In genomic region chr20:31704225-31705119, GRCh38 we compare ENCODE assay signal across 8 cellular contexts. TPM values are rescaled to one million over a fixed set of nuclear protein-coding genes. Genes with fewer than 3 reads are reported as not detected.
A peak's percentile ranks its signal among the peaks of the same experiment; 100 is the strongest.
DNase-seq lines count a peak whose midpoint lies in the region; ATAC-seq and TF ChIP-seq lines count a peak whose summit lies in the region.

No MANE protein-coding gene starts in this region.

- TF ChIP-seq CTCF in dorsolateral prefrontal cortex (IDR thresholded peaks at IDR 0.05 in 54 of 56, conservative IDR thresholded peaks at IDR 0.05 in 2 of 56; ENCODE audit: low read depth in 1 of 56, partially characterized antibody in 56 of 56): no peak
- no peak for TF ChIP-seq CTCF in mesothelial cell of epicardium (IDR thresholded peaks at IDR 0.05; ENCODE audit: unreplicated experiment)

- H3K9me3 Mint-ChIP-seq in mesothelial cell of epicardium: peaks cover 4% of the 10 kb centered on the region

- peak; percentile 75 for DNase-seq in ACHN
- peak; percentile 96 for DNase-seq in LoVo (ENCODE audit: low spot score)
- DNase-seq in dorsolateral prefrontal cortex: no peak
- DNase-seq in mesothelial cell of epicardium (ENCODE audit: low spot score in 2 of 2, unreplicated experiment in 2 of 2): peak in 1 of 2 experiments; percentile 54
- no peak for DNase-seq in NCI-H2107 treated with DMSO at 0.1 percent for 48 hours (lab: John Stamatoyannopoulos, UW; ENCODE audit: unreplicated experiment)
- DNase-seq in NCI-H446 (lab: John Stamatoyannopoulos, UW): no peak

- ATAC-seq in HG03439 (IDR thresholded peaks at IDR 0.05; ENCODE audit: unreplicated experiment) (no peak), HG03095 (IDR thresholded peaks at IDR 0.05; ENCODE audit: unreplicated experiment) (no peak)

- H3K36me3 Mint-ChIP-seq in mesothelial cell of epicardium: peaks cover 29% of the 10 kb centered on the region

- no peak overlapping the region for H3K4me3 Mint-ChIP-seq in mesothelial cell of epicardium

- intact Hi-C loops in dorsolateral prefrontal cortex (cut with DNase I): no loop called here

- H3K27ac ChIP-seq in dorsolateral prefrontal cortex: peak overlapping the region in 55 of 59 donors; percentile 0 to 100 (median 96)

- H3K27ac Mint-ChIP-seq in mesothelial cell of epicardium: peak overlapping the region; percentile 96

- peaks cover 14% of the 10 kb centered on the region for H3K4me1 Mint-ChIP-seq in mesothelial cell of epicardium

- H3K4me3 ChIP-seq in dorsolateral prefrontal cortex: no peak overlapping the region

- no peaks in the 10 kb centered on the region for H3K27me3 Mint-ChIP-seq in mesothelial cell of epicardium (ENCODE audit: low read depth)

- in situ Hi-C loops in ACHN (cut with HindIII; ENCODE audit: low pct_ligation_motif_present, low pct_unique_long_range_greater_than_20kb, low sequenced_read_pairs): no loop called here

- H3K27me3 ChIP-seq in dorsolateral prefrontal cortex: no peaks in the 10 kb centered on the region

RNA-seq across cellular contexts. Expression of gene BCL2L1, which starts 18.2 kb away (rescaled TPM):
- total RNA-seq in dorsolateral prefrontal cortex: 100 to 1,000 TPM in 77 of 120 experiments, 10 to 100 TPM in 43; 79.5 to 144 (median 103) TPM
- total RNA-seq in mesothelial cell of epicardium: 63.2 to 66.6 TPM (median 64.8 TPM) in 3 replicates

RNA-seq across cellular contexts. Expression of gene TPX2, which starts 34.6 kb away (rescaled TPM):
- 1 to 10 TPM; 1.1 to 4.1 (median 2.6) TPM for total RNA-seq in dorsolateral prefrontal cortex
- 36.6 to 39.0 TPM (median 37.5 TPM) in 3 replicates for total RNA-seq in mesothelial cell of epicardium

Comparison
In these comparisons a context has a peak if more than half of its experiments do, and no peak if none do; other contexts are left out.
1. DNase-seq: peak in ACHN (single experiment) and LoVo (single experiment); none in dorsolateral prefrontal cortex (0 of 10), NCI-H2107 treated with DMSO at 0.1 percent for 48 hours (single experiment) and NCI-H446 (0 of 2).